1 cellular context compared by ENCODE assay signal in the genomic region with DNA sequence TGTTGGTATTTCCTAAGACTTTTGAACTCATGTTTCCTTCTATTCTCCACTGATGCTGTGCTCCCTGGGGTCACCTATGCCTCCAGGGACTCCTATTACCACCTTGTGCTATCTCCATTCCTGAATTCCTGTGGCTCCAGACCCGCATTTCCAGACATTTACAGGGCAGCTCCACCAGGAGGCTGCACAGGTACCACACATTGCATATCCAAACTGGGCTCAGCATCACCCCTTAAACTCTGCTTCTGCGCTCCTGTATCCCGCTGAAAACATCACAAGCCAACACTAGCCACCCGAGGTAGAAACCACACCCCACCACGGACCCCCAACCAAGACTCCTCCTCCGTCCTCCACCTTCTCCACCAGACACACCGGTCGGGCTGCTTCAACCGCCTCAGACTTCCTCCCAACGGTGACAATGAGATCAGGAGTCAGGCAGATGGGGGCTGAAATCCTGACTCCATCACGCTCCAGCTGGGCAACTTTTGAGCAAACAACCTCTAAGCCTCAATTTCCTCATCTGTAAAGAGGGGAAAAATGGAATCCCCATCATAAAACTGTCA.
TF ChIP-seq lines count a peak whose summit lies in the region.

No MANE protein-coding gene starts in this region.

TF ChIP-seq in IMR-90, 13 proteins besides CTCF, POLR2A, EP300 and RAD21 (continued from another document):
- TF ChIP-seq RCOR1 (IDR thresholded peaks at IDR 0.05; ENCODE audit: insufficient replicate concordance, low read length) (no peak), CEBPB (IDR thresholded peaks at IDR 0.05; ENCODE audit: low read depth, low read length) (no peak), BHLHE40 (IDR thresholded peaks at IDR 0.05; ENCODE audit: low read depth, low read length) (no peak), MAZ (IDR thresholded peaks at IDR 0.05; ENCODE audit: borderline replicate concordance, low read depth, low read length) (no peak), SMC3 (IDR thresholded peaks at IDR 0.05; ENCODE audit: low read depth, low read length) (no peak), MAFK (IDR thresholded peaks at IDR 0.05; ENCODE audit: low read depth, low read length) (no peak), MXI1 (IDR thresholded peaks at IDR 0.05; ENCODE audit: borderline replicate concordance, low read depth, low read length) (no peak), RFX5 (IDR thresholded peaks at IDR 0.05; ENCODE audit: low read depth, low read length) (no peak)
- TF ChIP-seq, protein P1, sequence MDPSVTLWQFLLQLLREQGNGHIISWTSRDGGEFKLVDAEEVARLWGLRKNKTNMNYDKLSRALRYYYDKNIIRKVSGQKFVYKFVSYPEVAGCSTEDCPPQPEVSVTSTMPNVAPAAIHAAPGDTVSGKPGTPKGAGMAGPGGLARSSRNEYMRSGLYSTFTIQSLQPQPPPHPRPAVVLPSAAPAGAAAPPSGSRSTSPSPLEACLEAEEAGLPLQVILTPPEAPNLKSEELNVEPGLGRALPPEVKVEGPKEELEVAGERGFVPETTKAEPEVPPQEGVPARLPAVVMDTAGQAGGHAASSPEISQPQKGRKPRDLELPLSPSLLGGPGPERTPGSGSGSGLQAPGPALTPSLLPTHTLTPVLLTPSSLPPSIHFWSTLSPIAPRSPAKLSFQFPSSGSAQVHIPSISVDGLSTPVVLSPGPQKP (IDR thresholded peaks at IDR 0.05; ENCODE audit: borderline replicate concordance, low read depth, low read length): no peak
